Comparison of ENCODE assay signal across 26 cellular contexts in genomic region chr11:133892126-133892525, GRCh38. TPM values are rescaled to one million over a fixed set of nuclear protein-coding genes. Genes with fewer than 3 reads are reported as not detected.
"Had no signal": no experiment of that assay in that cellular context is flagged by ENCODE, and none has a peak within 500 bp of the region (broad histone marks: within the 10 kb centered on the region; RNA-seq: fewer than 3 reads in every experiment).

No MANE protein-coding gene starts in this region.

- H3K36me3 ChIP-seq: adrenal gland, MG63, Peyer's patch, SJCRH30 had no signal

- DNase-seq: activated CD4-positive, alpha-beta memory T cell treated with anti-CD3 and anti-CD28 coated beads, Interleukin-2, amount 10 ng/mL, durations not matched to agents 7 days and 5 days; activated CD4-positive, alpha-beta T cell treated with anti-CD3 and anti-CD28 coated beads, Interleukin-2, amount 50 U/mL, for 1 hour; activated CD4-positive, CD25-positive, alpha-beta regulatory T cell; activated gamma-delta T cell; activated naive CD4-positive, alpha-beta T cell treated with anti-CD3 and anti-CD28 coated beads for 36 hours; activated naive CD8-positive, alpha-beta T cell treated with anti-CD3 and anti-CD28 coated beads, Interleukin-2, amount 10 ng/mL, durations not matched to agents 7 days and 5 days; activated T-cell treated with anti-CD3 and anti-CD28 coated beads, Interleukin-2, amount 50 U/mL, for 4 hours; anterior cingulate cortex; MG63; MV-4-11; NCI-H1092 treated with DMSO at 0.1 percent for 48 hours; NCI-H1417 treated with DMSO at 0.1 percent for 48 hours; NCI-H1694; NCI-H2029; NCI-H524; Right ventricle myocardium superior; SJCRH30; T-helper 1 cell had no signal

- H3K27me3 ChIP-seq: adrenal gland, Peyer's patch had no signal

- H3K4me2 ChIP-seq: SK-N-SH had no signal

- H3K27ac ChIP-seq: adrenal gland, Peyer's patch, RWPE1, SJCRH30, VCaP had no signal

- H3K4me1 Mint-ChIP-seq: activated CD4-positive, alpha-beta memory T cell treated with anti-CD3 and anti-CD28 coated beads, Interleukin-2, amount 10 ng/mL, durations not matched to agents 7 days and 5 days; activated naive CD8-positive, alpha-beta T cell treated with anti-CD3 and anti-CD28 coated beads, Interleukin-2, amount 10 ng/mL, durations not matched to agents 7 days and 5 days; activated T-helper 17 cell treated with anti-CD3 and anti-CD28 coated beads, Interleukin-2, amount 50 U/mL, for 72 hours had no signal

- H3K9me3 ChIP-seq: adrenal gland, MG63, Peyer's patch, SJCRH30, SK-N-SH had no signal

- H3K27ac Mint-ChIP-seq: activated CD4-positive, alpha-beta memory T cell treated with anti-CD3 and anti-CD28 coated beads, Interleukin-2, amount 10 ng/mL, durations not matched to agents 7 days and 5 days; activated naive CD4-positive, alpha-beta T cell treated with anti-CD3 and anti-CD28 coated beads for 36 hours; activated naive CD8-positive, alpha-beta T cell treated with anti-CD3 and anti-CD28 coated beads, Interleukin-2, amount 10 ng/mL, durations not matched to agents 7 days and 5 days; activated T-helper 17 cell treated with anti-CD3 and anti-CD28 coated beads, Interleukin-2, amount 50 U/mL, for 72 hours had no signal

- H3K4me3 Mint-ChIP-seq: activated CD4-positive, alpha-beta memory T cell treated with anti-CD3 and anti-CD28 coated beads, Interleukin-2, amount 10 ng/mL, durations not matched to agents 7 days and 5 days; activated naive CD4-positive, alpha-beta T cell treated with anti-CD3 and anti-CD28 coated beads for 36 hours; activated naive CD8-positive, alpha-beta T cell treated with anti-CD3 and anti-CD28 coated beads, Interleukin-2, amount 10 ng/mL, durations not matched to agents 7 days and 5 days; activated T-cell treated with anti-CD3 and anti-CD28 coated beads, Interleukin-2, amount 50 U/mL, for 4 hours; activated T-helper 17 cell treated with anti-CD3 and anti-CD28 coated beads, Interleukin-2, amount 50 U/mL, for 72 hours had no signal

- H3K36me3 Mint-ChIP-seq: activated naive CD8-positive, alpha-beta T cell treated with anti-CD3 and anti-CD28 coated beads, Interleukin-2, amount 10 ng/mL, durations not matched to agents 7 days and 5 days had no signal

- H3K9me3 Mint-ChIP-seq: activated CD4-positive, alpha-beta memory T cell treated with anti-CD3 and anti-CD28 coated beads, Interleukin-2, amount 10 ng/mL, durations not matched to agents 7 days and 5 days; activated naive CD4-positive, alpha-beta T cell treated with anti-CD3 and anti-CD28 coated beads for 36 hours; activated naive CD8-positive, alpha-beta T cell treated with anti-CD3 and anti-CD28 coated beads, Interleukin-2, amount 10 ng/mL, durations not matched to agents 7 days and 5 days; activated T-cell treated with anti-CD3 and anti-CD28 coated beads, Interleukin-2, amount 50 U/mL, for 4 hours; activated T-helper 17 cell treated with anti-CD3 and anti-CD28 coated beads, Interleukin-2, amount 50 U/mL, for 72 hours had no signal

- H3K4me1 ChIP-seq: adrenal gland, Peyer's patch had no signal

- H3K9ac ChIP-seq: SK-N-SH had no signal

- H3K4me3 ChIP-seq: adrenal gland, MG63, Peyer's patch, SJCRH30 had no signal

RNA-seq across cellular contexts. Expression of gene SPATA19, which starts 46.8 kb away (rescaled TPM):
- total RNA-seq: activated CD4-positive, alpha-beta memory T cell treated with anti-CD3 and anti-CD28 coated beads, Interleukin-2, amount 10 ng/mL, durations not matched to agents 7 days and 5 days; activated naive CD4-positive, alpha-beta T cell treated with anti-CD3 and anti-CD28 coated beads for 36 hours; activated naive CD8-positive, alpha-beta T cell treated with anti-CD3 and anti-CD28 coated beads, Interleukin-2, amount 10 ng/mL, durations not matched to agents 7 days and 5 days; activated T-cell treated with anti-CD3 and anti-CD28 coated beads, Interleukin-2, amount 50 U/mL, for 4 hours; activated T-helper 17 cell treated with anti-CD3 and anti-CD28 coated beads, Interleukin-2, amount 50 U/mL, for 72 hours; adrenal gland; cardiac septum; Peyer's patch; Right ventricle myocardium superior; SJCRH30; T-helper 2 cell treated with Interferon-gamma antibody and Interleukin-4, amounts not matched to agents 100 ng/mL and 5 ng/mL, for 36 hours had no signal
- polyA plus RNA-seq: adrenal gland, SK-N-SH had no signal
